In the genomic region with DNA sequence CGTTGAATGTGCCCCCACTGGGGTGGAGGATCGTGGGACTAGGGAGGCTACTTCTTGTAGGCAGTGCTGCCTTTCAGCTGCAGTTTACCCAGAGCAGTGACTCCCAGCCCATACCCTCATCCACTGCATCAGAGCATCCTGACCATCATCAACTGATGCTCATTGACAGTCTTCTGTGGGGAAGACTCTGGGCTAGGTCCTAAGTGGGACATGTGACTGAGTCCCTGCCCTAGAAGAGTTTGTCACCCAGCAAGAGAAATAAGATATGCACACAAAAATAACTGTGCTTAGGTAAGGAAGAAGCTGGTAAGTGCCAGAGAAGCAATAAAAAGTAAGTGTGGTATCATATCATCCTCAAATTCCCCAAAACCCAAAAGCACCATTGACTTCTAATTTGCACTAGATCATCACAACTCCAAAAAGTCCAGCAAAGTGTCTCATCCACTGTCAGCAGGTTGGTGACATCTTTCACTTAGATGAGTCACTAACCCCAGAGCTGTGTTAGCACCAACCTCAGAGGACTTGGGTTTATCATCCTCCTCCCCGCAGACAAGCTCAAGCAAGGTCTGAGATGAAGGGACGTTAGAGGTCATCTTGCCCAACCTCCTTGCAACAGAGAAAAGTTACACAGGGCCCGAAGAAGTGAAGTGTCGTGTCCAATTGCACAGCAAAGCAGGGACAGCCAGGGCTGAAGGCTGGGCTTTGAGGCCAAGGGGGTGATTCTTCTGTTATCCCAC, we compare ENCODE assay signal across 11 cellular contexts.
DNase-seq lines count a peak whose midpoint lies in the region; ATAC-seq and TF ChIP-seq lines count a peak whose summit lies in the region.
"Had no signal": no experiment of that assay in that cellular context is flagged by ENCODE, and none has a peak within 500 bp of the region (broad histone marks: within the 10 kb centered on the region; RNA-seq: fewer than 3 reads in every experiment).

No MANE protein-coding gene starts in this region.

- no peak overlapping the region for H4K91ac ChIP-seq in IMR-90 (ENCODE audit: insufficient read depth, low read depth, low read length)

- peak overlapping the region; percentile 5 for H3K27ac Mint-ChIP-seq in activated CD8-positive, alpha-beta T cell treated with anti-CD3 and anti-CD28 coated beads, Interleukin-2, amount 10 ng/mL, durations not matched to agents 7 days and 5 days
- peak overlapping the region; percentile 27 to 49 for H3K27ac Mint-ChIP-seq in natural killer cell

- H3K4ac ChIP-seq in IMR-90 (ENCODE audit: low read depth, low read length) = no peak overlapping the region

- no peak overlapping the region for H2BK15ac ChIP-seq in IMR-90 (ENCODE audit: low read depth, low read length)

- H2AK9ac ChIP-seq in IMR-90 (replicated peaks; ENCODE audit: low read depth, low read length, poor library complexity) = no peak overlapping the region

- H3K36me3 Mint-ChIP-seq in activated CD8-positive, alpha-beta T cell treated with anti-CD3 and anti-CD28 coated beads, Interleukin-2, amount 10 ng/mL, durations not matched to agents 7 days and 5 days (ENCODE audit: low read depth) = peaks cover 9% of the 10 kb centered on the region
- H3K36me3 Mint-ChIP-seq in natural killer cell = no peaks in the 10 kb centered on the region

- dilution Hi-C loops in IMR-90 (cut with HindIII; ENCODE audit: low sequenced_read_pairs, unreplicated experiment) = no loop called here

- H3K4me1 ChIP-seq in IMR-90 (ENCODE audit: control insufficient read depth, insufficient read depth, low read length) (peaks cover 11% of the 10 kb centered on the region), PC-9 (replicated peaks; ENCODE audit: insufficient read depth) (no peaks in the 10 kb centered on the region)
- H3K4me1 ChIP-seq: Caco-2 had no signal

- TF ChIP-seq CTCF in IMR-90 (conservative IDR thresholded peaks at IDR 0.05; ENCODE audit: low read depth, low read length) (no peak), natural killer cell (IDR thresholded peaks at IDR 0.05) (no peak), PC-9 (conservative IDR thresholded peaks at IDR 0.05) (no peak)

- in situ Hi-C loops in IMR-90 (cut with MboI; ENCODE audit: low sequenced_read_pairs) = no loop called here

- no peaks in the 10 kb centered on the region for H3K79me1 ChIP-seq in IMR-90 (ENCODE audit: low read depth in 1 of 2, low read length in 2 of 2)

- no peaks in the 10 kb centered on the region for H3K27me3 ChIP-seq in IMR-90 (ENCODE audit: control insufficient read depth, insufficient read depth, low read length)
- H3K27me3 ChIP-seq in PC-9 (ENCODE audit: insufficient read depth, low read depth) = peaks cover 14% of the 10 kb centered on the region

- no peaks in the 10 kb centered on the region for H3K9me3 Mint-ChIP-seq in activated CD8-positive, alpha-beta T cell treated with anti-CD3 and anti-CD28 coated beads, Interleukin-2, amount 10 ng/mL, durations not matched to agents 7 days and 5 days (ENCODE audit: insufficient read depth)
- no peaks in the 10 kb centered on the region for H3K9me3 Mint-ChIP-seq in natural killer cell

- H3K9me3 ChIP-seq in IMR-90 (ENCODE audit: control insufficient read depth, insufficient read depth, low read length) (no peaks in the 10 kb centered on the region), PC-9 (ENCODE audit: insufficient read depth, low read depth) (no peaks in the 10 kb centered on the region)
- H3K9me3 ChIP-seq: Caco-2 had no signal

- H3K23ac ChIP-seq in IMR-90 (ENCODE audit: low read depth, low read length) = no peak overlapping the region

- POLR2A ChIA-PET in IMR-90 (lab: Charles Lee; ENCODE audit: unreplicated experiment) (no interaction called here), PC-9 (lab: Charles Lee; ENCODE audit: unreplicated experiment) (no interaction called here)
- POLR2A ChIA-PET in activated CD8-positive, alpha-beta T cell treated with anti-CD3 and anti-CD28 coated beads, Interleukin-2, amount 10 ng/mL, durations not matched to agents 7 days and 5 days (lab: Charles Lee) = no interaction called here

- H3K4me3 ChIP-seq in IMR-90 (ENCODE audit: insufficient read depth, low read depth, low read length) (no peak overlapping the region), PC-9 (no peak overlapping the region)

- no peaks in the 10 kb centered on the region for H3F3A ChIP-seq in PC-9 (ENCODE audit: insufficient read depth, low read depth)

- no peak overlapping the region for H3K4me3 Mint-ChIP-seq in activated CD8-positive, alpha-beta T cell treated with anti-CD3 and anti-CD28 coated beads, Interleukin-2, amount 10 ng/mL, durations not matched to agents 7 days and 5 days
- H3K4me3 Mint-ChIP-seq in natural killer cell = no peak overlapping the region

- WGBS in IMR-90 (ENCODE audit: extremely low coverage in 2 of 2, insufficient read length in 1 of 2), 2 experiments = 87% methylated on average over 3 of the region's 6 CpGs; no CpG with 5 or more reads in 1 of the 2 experiments

- ATAC-seq in IMR-90 (ENCODE audit: low read depth) (no peak), natural killer cell (peak; percentile 77 to 94 (median 90)), GM21717 (IDR thresholded peaks at IDR 0.05; ENCODE audit: unreplicated experiment) (no peak)
- ATAC-seq in activated CD8-positive, alpha-beta T cell treated with anti-CD3 and anti-CD28 coated beads, Interleukin-2, amount 10 ng/mL, durations not matched to agents 7 days and 5 days = peak; percentile 68

- H2BK20ac ChIP-seq in IMR-90 (ENCODE audit: low read depth, low read length) = no peak overlapping the region

- no peaks in the 10 kb centered on the region for H3K79me2 ChIP-seq in PC-9 (ENCODE audit: low read depth)

- no peak overlapping the region for H2BK120ac ChIP-seq in IMR-90 (ENCODE audit: low read depth, low read length)

- H2AK5ac ChIP-seq in IMR-90 (ENCODE audit: low read depth, low read length) = no peak overlapping the region

- no peak overlapping the region for H3K4me2 ChIP-seq in IMR-90 (ENCODE audit: low read depth, low read length)
- no peak overlapping the region for H3K4me2 ChIP-seq in PC-9

- no peak for TF ChIP-seq RAD21 in IMR-90 (IDR thresholded peaks at IDR 0.05; ENCODE audit: low read length)

- BruUV-seq in IMR-90 (replicated peaks; lab: Mats Ljungman, UMichigan) = no TSS peak
- BruUV-seq in PC-9 (replicated peaks; lab: Mats Ljungman, UMichigan) = no TSS peak

- intact Hi-C loops in IMR-90 (cut with micrococcal nuclease) (no loop called here), natural killer cell (cut with micrococcal nuclease) (loop anchor here (2.0 kb wide), 1 partner anchor 45 kb away; no protein-coding TSS in a partner anchor), PC-9 (cut with micrococcal nuclease; ENCODE audit: unreplicated experiment) (no loop called here)

- H4K8ac ChIP-seq in IMR-90 (ENCODE audit: low read depth in 2 of 2, low read length in 2 of 2) = no peak overlapping the region

- no peak overlapping the region for H3K14ac ChIP-seq in IMR-90 (replicated peaks; ENCODE audit: low read depth, low read length)

- no peak overlapping the region for H3K27ac ChIP-seq in IMR-90 (ENCODE audit: insufficient read depth, low read length)
- H3K27ac ChIP-seq in PC-9 = no peak overlapping the region

- H2AFZ ChIP-seq in IMR-90 (replicated peaks; ENCODE audit: low read length, poor library complexity) (no peak overlapping the region), PC-9 (no peak overlapping the region)

- no peaks in the 10 kb centered on the region for H3K9me2 ChIP-seq in PC-9 (ENCODE audit: insufficient read depth)

- H3K36me3 ChIP-seq in IMR-90 (ENCODE audit: control insufficient read depth, insufficient read depth, low read length) (no peaks in the 10 kb centered on the region), PC-9 (ENCODE audit: low read depth) (no peaks in the 10 kb centered on the region)

- H3K18ac ChIP-seq in IMR-90 (ENCODE audit: low read depth, low read length) = no peak overlapping the region

- H3K27me3 Mint-ChIP-seq in activated CD8-positive, alpha-beta T cell treated with anti-CD3 and anti-CD28 coated beads, Interleukin-2, amount 10 ng/mL, durations not matched to agents 7 days and 5 days (ENCODE audit: low read depth) = no peaks in the 10 kb centered on the region
- no peaks in the 10 kb centered on the region for H3K27me3 Mint-ChIP-seq in natural killer cell (ENCODE audit: low read depth in 2 of 2)

- no peak overlapping the region for H2BK5ac ChIP-seq in IMR-90 (ENCODE audit: low read depth, low read length, poor library complexity, severe bottlenecking)

- H4K5ac ChIP-seq in IMR-90 (ENCODE audit: low read depth, low read length) = no peak overlapping the region

- no peak overlapping the region for H3K56ac ChIP-seq in IMR-90 (ENCODE audit: extremely low read depth, insufficient read depth, low read length)

- CTCF ChIA-PET in IMR-90 (lab: Yijun Ruan, JAX) = no interaction called here
- CTCF ChIA-PET in activated CD8-positive, alpha-beta T cell treated with anti-CD3 and anti-CD28 coated beads, Interleukin-2, amount 10 ng/mL, durations not matched to agents 7 days and 5 days (lab: Charles Lee) = interaction anchor here (0.9 to 1.6 kb wide), 5 partner anchors 25 to 187 kb away, joined by 3 to 4 read pairs (median 3); no protein-coding TSS in a partner anchor
- CTCF ChIA-PET in PC-9 (lab: Charles Lee) = no interaction called here

- peaks cover 12% of the 10 kb centered on the region for H3K4me1 Mint-ChIP-seq in activated CD8-positive, alpha-beta T cell treated with anti-CD3 and anti-CD28 coated beads, Interleukin-2, amount 10 ng/mL, durations not matched to agents 7 days and 5 days (ENCODE audit: low read depth)
- peaks cover 6 to 13% of the 10 kb centered on the region in 2 donors for H3K4me1 Mint-ChIP-seq in natural killer cell

- DNase-seq in SKM-1 treated with dmso at 0.1 percent for 144 hours (lab: John Stamatoyannopoulos, UW; ENCODE audit: unreplicated experiment) (peak; percentile 1), SKM-1 (lab: John Stamatoyannopoulos, UW; ENCODE audit: unreplicated experiment) (no peak), IMR-90 (peak; percentile 34), natural killer cell (peak; percentile 19), DMS153 (lab: John Stamatoyannopoulos, UW) (no peak), PC-9 (no peak)
- DNase-seq in activated CD8-positive, alpha-beta T cell treated with anti-CD3 and anti-CD28 coated beads, Interleukin-2, amount 10 ng/mL, durations not matched to agents 7 days and 5 days = peak; percentile 37
- DNase-seq: Caco-2, NCI-H1092 treated with DMSO at 0.1 percent for 48 hours, small intestine had no signal

- TF ChIP-seq POLR2A in IMR-90 (IDR thresholded peaks at IDR 0.05; ENCODE audit: low read depth, low read length) = no peak

- H4K20me1 ChIP-seq in IMR-90 (ENCODE audit: insufficient read depth, low read length) = no peaks in the 10 kb centered on the region
- no peaks in the 10 kb centered on the region for H4K20me1 ChIP-seq in PC-9 (ENCODE audit: insufficient read depth)

- peaks cover 23% of the 10 kb centered on the region for H3K9me1 ChIP-seq in IMR-90 (ENCODE audit: insufficient read depth, low read length)

- no peak overlapping the region for H3K9ac ChIP-seq in IMR-90 (ENCODE audit: low read depth, low read length)

Comparison
In these comparisons a context has a peak if more than half of its experiments do, and no peak if none do; other contexts are left out.
1. DNase-seq: peak in SKM-1 treated with dmso at 0.1 percent for 144 hours (single experiment), IMR-90 (single experiment), activated CD8-positive, alpha-beta T cell treated with anti-CD3 and anti-CD28 coated beads, Interleukin-2, amount 10 ng/mL, durations not matched to agents 7 days and 5 days (single experiment) and natural killer cell (single experiment); none in SKM-1 (single experiment), DMS153 (single experiment) and PC-9 (0 of 2).
2. ATAC-seq: peak in activated CD8-positive, alpha-beta T cell treated with anti-CD3 and anti-CD28 coated beads, Interleukin-2, amount 10 ng/mL, durations not matched to agents 7 days and 5 days (single experiment) and natural killer cell (3 of 3); none in IMR-90 (single experiment) and GM21717 (single experiment).